ENCODE assay signal across 6 cellular contexts in the genomic region with DNA sequence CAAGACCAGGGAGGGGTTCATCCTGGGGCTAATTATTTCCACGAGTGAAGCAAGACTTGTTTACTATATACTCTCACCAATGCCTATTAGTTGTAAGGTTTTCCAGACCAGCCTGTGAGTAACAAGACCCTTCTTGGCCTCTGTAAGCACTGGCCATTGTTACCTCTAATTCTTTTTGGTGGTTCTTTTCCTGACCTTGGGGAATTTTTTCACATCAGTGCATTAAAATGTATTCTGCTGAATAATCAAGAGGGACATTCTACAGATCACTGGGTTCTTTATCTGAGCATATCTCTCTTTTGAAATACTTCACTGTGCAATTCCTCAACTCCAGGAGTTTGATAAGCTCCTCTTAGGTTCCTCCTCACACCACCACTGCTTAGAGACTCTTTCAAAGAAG.
"Had no signal": no experiment of that assay in that cellular context is flagged by ENCODE, and none has a peak within 500 bp of the region (broad histone marks: within the 10 kb centered on the region; RNA-seq: fewer than 3 reads in every experiment).

No MANE protein-coding gene starts in this region.

- DNase-seq: GM23248, GOT3, H7, HCEC 1CT, IMR-90 had no signal

- H3K4me3 ChIP-seq: GM23248, K562 had no signal

- H3K27ac ChIP-seq: GM23248 had no signal
